Comparison of ENCODE assay signal across 20 cellular contexts in the genomic region with DNA sequence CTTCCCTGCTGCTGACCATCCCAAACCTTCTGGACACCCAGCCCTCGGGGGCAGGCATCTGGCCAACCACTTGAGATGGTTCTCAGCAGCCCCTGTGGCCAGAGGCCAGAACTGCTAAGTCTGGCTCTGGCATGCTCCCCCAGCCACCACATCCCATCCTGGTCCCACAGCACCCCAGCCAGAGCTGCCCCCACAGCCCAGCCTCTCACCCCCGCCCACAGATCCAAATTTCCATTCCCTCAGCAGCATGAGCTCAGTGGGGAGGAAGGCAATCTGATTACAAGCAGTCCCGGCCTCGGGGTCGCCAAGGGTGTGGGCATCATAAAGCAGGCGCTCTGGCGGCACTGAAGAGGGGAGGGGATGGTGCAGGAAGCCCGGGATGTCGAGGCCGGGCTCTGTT. TPM values are rescaled to one million over a fixed set of nuclear protein-coding genes. Genes with fewer than 3 reads are reported as not detected.
DNase-seq lines count a peak whose midpoint lies in the region; ATAC-seq lines count a peak whose summit lies in the region.
"Had no signal": no experiment of that assay in that cellular context is flagged by ENCODE, and none has a peak within 500 bp of the region (broad histone marks: within the 10 kb centered on the region; RNA-seq: fewer than 3 reads in every experiment).

No MANE protein-coding gene starts in this region.

- no peaks in the 10 kb centered on the region for H3K36me3 Mint-ChIP-seq in activated T-helper 1 cell treated with anti-CD3 and anti-CD28 coated beads, Interleukin-12 subunit alpha, Interleukin-12 subunit beta, Interleukin-2, Interleukin-4 antibody, amounts not matched to agents 30 ng/mL and 10 ng/mL and 1 ng/mL, durations not matched to agents 14 hours and 24 hours and 36 hours (ENCODE audit: low read depth)
- H3K36me3 Mint-ChIP-seq: CD8-positive, alpha-beta memory T cell had no signal

- H3K27me3 ChIP-seq in H7 (ENCODE audit: control insufficient read depth, insufficient read depth, low read length) (no peaks in the 10 kb centered on the region; the same call in 1 of the 2 replicates), adipocyte (replicated peaks; ENCODE audit: control insufficient read depth, insufficient read depth, low read length) (peaks cover 41% of the 10 kb centered on the region)

- no peak overlapping the region for H3K9ac ChIP-seq in adipocyte (ENCODE audit: low read length)
- H3K9ac ChIP-seq: KMS-11 had no signal

- H3K9me3 Mint-ChIP-seq in activated T-helper 1 cell treated with anti-CD3 and anti-CD28 coated beads, Interleukin-12 subunit alpha, Interleukin-12 subunit beta, Interleukin-2, Interleukin-4 antibody, amounts not matched to agents 30 ng/mL and 10 ng/mL and 1 ng/mL, durations not matched to agents 14 hours and 24 hours and 36 hours = no peaks in the 10 kb centered on the region
- H3K9me3 Mint-ChIP-seq: CD8-positive, alpha-beta memory T cell had no signal

- intact Hi-C loops in activated T-helper 1 cell treated with anti-CD3 and anti-CD28 coated beads, Interleukin-12 subunit alpha, Interleukin-12 subunit beta, Interleukin-2, Interleukin-4 antibody, amounts not matched to agents 30 ng/mL and 10 ng/mL and 1 ng/mL, durations not matched to agents 14 hours and 24 hours and 36 hours (cut with micrococcal nuclease) = no loop called here

- H3K4me1 Mint-ChIP-seq in activated T-helper 1 cell treated with anti-CD3 and anti-CD28 coated beads, Interleukin-12 subunit alpha, Interleukin-12 subunit beta, Interleukin-2, Interleukin-4 antibody, amounts not matched to agents 30 ng/mL and 10 ng/mL and 1 ng/mL, durations not matched to agents 14 hours and 24 hours and 36 hours (ENCODE audit: low read depth) = no peaks in the 10 kb centered on the region

- no peak overlapping the region for H3K27ac Mint-ChIP-seq in activated T-helper 1 cell treated with anti-CD3 and anti-CD28 coated beads, Interleukin-12 subunit alpha, Interleukin-12 subunit beta, Interleukin-2, Interleukin-4 antibody, amounts not matched to agents 30 ng/mL and 10 ng/mL and 1 ng/mL, durations not matched to agents 14 hours and 24 hours and 36 hours

- H3K4me1 ChIP-seq in adipocyte (ENCODE audit: control insufficient read depth, insufficient read depth, low read length) = peaks cover 3% of the 10 kb centered on the region
- H3K4me1 ChIP-seq: A549 had no signal

- H3K4me3 Mint-ChIP-seq in activated T-helper 1 cell treated with anti-CD3 and anti-CD28 coated beads, Interleukin-12 subunit alpha, Interleukin-12 subunit beta, Interleukin-2, Interleukin-4 antibody, amounts not matched to agents 30 ng/mL and 10 ng/mL and 1 ng/mL, durations not matched to agents 14 hours and 24 hours and 36 hours = no peak overlapping the region
- H3K4me3 Mint-ChIP-seq: CD8-positive, alpha-beta memory T cell had no signal

- H3K36me3 ChIP-seq in H7 (replicated peaks; ENCODE audit: control insufficient read depth, insufficient read depth, low read length) (no peaks in the 10 kb centered on the region), adipocyte (ENCODE audit: control insufficient read depth, insufficient read depth, low read length, severe bottlenecking) (no peaks in the 10 kb centered on the region)

- ATAC-seq in GM21786 (IDR thresholded peaks at IDR 0.05; ENCODE audit: unreplicated experiment) = no peak
- ATAC-seq: A549 had no signal

- H3K27me3 Mint-ChIP-seq in activated T-helper 1 cell treated with anti-CD3 and anti-CD28 coated beads, Interleukin-12 subunit alpha, Interleukin-12 subunit beta, Interleukin-2, Interleukin-4 antibody, amounts not matched to agents 30 ng/mL and 10 ng/mL and 1 ng/mL, durations not matched to agents 14 hours and 24 hours and 36 hours (ENCODE audit: insufficient read depth) = peaks cover 2% of the 10 kb centered on the region

- H3K9me3 ChIP-seq in adipocyte (ENCODE audit: control insufficient read depth, low read length) = no peaks in the 10 kb centered on the region
- H3K9me3 ChIP-seq: A549 had no signal

- H3K4me3 ChIP-seq in H7 (ENCODE audit: insufficient read depth, low read depth, low read length) (no peak overlapping the region), adipocyte (ENCODE audit: low read length) (no peak overlapping the region)
- H3K4me3 ChIP-seq: A549 had no signal

- DNase-seq in EH (ENCODE audit: low read depth) (peak; percentile 68), H7 (peak; percentile 69), adipocyte (ENCODE audit: low read depth) (peak; percentile 40), myocyte (ENCODE audit: low read depth) (peak; percentile 14), COR-L47 (lab: John Stamatoyannopoulos, UW) (no peak), NOMO-1 (lab: John Stamatoyannopoulos, UW; ENCODE audit: unreplicated experiment in 2 of 2) (no peak)
- DNase-seq in activated T-helper 1 cell treated with anti-CD3 and anti-CD28 coated beads, Interleukin-12 subunit alpha, Interleukin-12 subunit beta, Interleukin-2, Interleukin-4 antibody, amounts not matched to agents 30 ng/mL and 10 ng/mL and 1 ng/mL, durations not matched to agents 14 hours and 24 hours and 36 hours (ENCODE audit: low spot score) = no peak
- DNase-seq: C1 segment of cervical spinal cord; CD8-positive, alpha-beta memory T cell; GDM1; NCI-H1048; NCI-H1436 treated with DMSO at 0.1 percent for 48 hours; NCI-H2029 treated with DMSO at 0.1 percent for 48 hours; NCI-H2171; NCI-H526; Right ventricle myocardium superior had no signal

RNA-seq across cellular contexts. Expression of a gene that starts 45.6 kb away (rescaled TPM):
- 0.04 and 0.42 TPM in 2 replicates for total RNA-seq in H7 (2014; rRNA removed; shearing (Covaris generic))
- total RNA-seq in myocyte = 1.6 and 1.9 TPM in 2 replicates
- polyA plus RNA-seq in myocyte (2012) = 1.0 TPM
- 0.05 TPM in 1 of 2 replicates, not detected in the other for total RNA-seq in activated T-helper 1 cell treated with anti-CD3 and anti-CD28 coated beads, Interleukin-12 subunit alpha, Interleukin-12 subunit beta, Interleukin-2, Interleukin-4 antibody, amounts not matched to agents 30 ng/mL and 10 ng/mL and 1 ng/mL, durations not matched to agents 14 hours and 24 hours and 36 hours
- total RNA-seq: CD8-positive, alpha-beta memory T cell; OCI-LY7 had no signal

Comparison
In these comparisons a context has a peak if more than half of its experiments do, and no peak if none do; other contexts are left out.
1. DNase-seq: peak in EH (single experiment), H7 (single experiment), adipocyte (single experiment) and myocyte (single experiment); none in COR-L47 (single experiment), NOMO-1 (0 of 2) and activated T-helper 1 cell treated with anti-CD3 and anti-CD28 coated beads, Interleukin-12 subunit alpha, Interleukin-12 subunit beta, Interleukin-2, Interleukin-4 antibody, amounts not matched to agents 30 ng/mL and 10 ng/mL and 1 ng/mL, durations not matched to agents 14 hours and 24 hours and 36 hours (single experiment).